In genomic region chr6:164628302-164628931, GRCh38 we compare ENCODE assay signal across 20 cellular contexts.
"Had no signal": no experiment of that assay in that cellular context is flagged by ENCODE, and none has a peak within 500 bp of the region (broad histone marks: within the 10 kb centered on the region; RNA-seq: fewer than 3 reads in every experiment).

No MANE protein-coding gene starts in this region.

- H3K9me3 Mint-ChIP-seq: type B pancreatic cell had no signal

- H3K36me3 ChIP-seq: esophagus squamous epithelium, left ventricle myocardium inferior had no signal

- H3K4me3 ChIP-seq: esophagus squamous epithelium, hepatocyte, left ventricle myocardium inferior had no signal

- H3K36me3 Mint-ChIP-seq: naive thymus-derived CD8-positive, alpha-beta T cell; type B pancreatic cell had no signal

- DNase-seq: activated CD4-positive, alpha-beta T cell treated with anti-CD3 and anti-CD28 coated beads for 48 hours; activated CD8-positive, alpha-beta memory T cell treated with anti-CD3 and anti-CD28 coated beads for 24 hours; activated naive CD4-positive, alpha-beta T cell; activated naive CD8-positive, alpha-beta T cell treated with anti-CD3 and anti-CD28 coated beads, Interleukin-2, amount 50 U/mL, for 24 hours; aorta; cortex of kidney; effector CD8-positive, alpha-beta T cell; esophagus squamous epithelium; left ventricle myocardium inferior; naive thymus-derived CD8-positive, alpha-beta T cell; posterior cingulate gyrus; retina; stimulated activated CD4-positive, alpha-beta T cell treated with anti-CD3 and anti-CD28 coated beads, Interleukin-2, amount 100 ng/mL, for 48 hours; T1000 had no signal

- FAIRE-seq: endothelial cell of umbilical vein, keratinocyte had no signal

- H3K4me1 Mint-ChIP-seq: activated naive CD8-positive, alpha-beta T cell treated with anti-CD3 and anti-CD28 coated beads, Interleukin-2, amount 50 U/mL, for 24 hours; naive thymus-derived CD8-positive, alpha-beta T cell had no signal

- ATAC-seq: activated naive CD8-positive, alpha-beta T cell treated with anti-CD3 and anti-CD28 coated beads, Interleukin-2, amount 50 U/mL, for 24 hours had no signal

- H3K27ac ChIP-seq: esophagus squamous epithelium, hepatocyte, left ventricle myocardium inferior, VCaP had no signal

- H3K27me3 Mint-ChIP-seq: activated naive CD8-positive, alpha-beta T cell treated with anti-CD3 and anti-CD28 coated beads, Interleukin-2, amount 50 U/mL, for 24 hours; naive thymus-derived CD8-positive, alpha-beta T cell; stimulated activated naive CD8-positive, alpha-beta T cell treated with anti-CD3 and anti-CD28 coated beads, Interleukin-15, Interleukin-2, amounts not matched to agents 100 ng/mL and 50 ng/mL, for 24 hours had no signal

- H3K4me3 Mint-ChIP-seq: activated naive CD8-positive, alpha-beta T cell treated with anti-CD3 and anti-CD28 coated beads, Interleukin-2, amount 50 U/mL, for 24 hours; naive thymus-derived CD8-positive, alpha-beta T cell; stimulated activated naive CD8-positive, alpha-beta T cell treated with anti-CD3 and anti-CD28 coated beads, Interleukin-15, Interleukin-2, amounts not matched to agents 100 ng/mL and 50 ng/mL, for 24 hours; type B pancreatic cell had no signal

- H3K27me3 ChIP-seq: esophagus squamous epithelium, hepatocyte had no signal

- H3K79me2 ChIP-seq: hepatocyte had no signal

- H3K4me2 ChIP-seq: hepatocyte had no signal

- H3K4me1 ChIP-seq: esophagus squamous epithelium, left ventricle myocardium inferior had no signal

- H3K27ac Mint-ChIP-seq: activated naive CD8-positive, alpha-beta T cell treated with anti-CD3 and anti-CD28 coated beads, Interleukin-2, amount 50 U/mL, for 24 hours; naive thymus-derived CD8-positive, alpha-beta T cell; stimulated activated naive CD8-positive, alpha-beta T cell treated with anti-CD3 and anti-CD28 coated beads, Interleukin-15, Interleukin-2, amounts not matched to agents 100 ng/mL and 50 ng/mL, for 24 hours; type B pancreatic cell had no signal

- H2AFZ ChIP-seq: hepatocyte had no signal
